In the genomic region with DNA sequence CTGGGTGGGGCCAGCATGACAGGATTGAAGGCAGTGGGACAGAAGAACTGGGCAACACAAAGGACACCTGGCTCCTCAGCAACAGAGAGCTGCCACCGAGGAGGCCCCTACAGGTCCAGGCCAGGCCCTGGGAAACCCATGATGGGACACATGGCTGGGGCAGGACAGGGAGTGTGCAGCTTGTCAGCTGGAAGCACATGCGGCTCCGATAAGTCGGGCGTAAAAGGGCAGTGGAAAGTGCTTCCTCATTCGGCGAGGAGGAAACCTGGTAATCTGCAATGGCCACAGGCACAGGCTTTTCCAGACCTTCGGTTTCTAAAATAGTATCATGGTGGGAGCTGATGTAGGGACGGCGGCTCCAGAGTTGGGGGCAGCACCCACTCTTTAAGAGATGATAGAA, we compare ENCODE assay signal across 1 cellular context.
TF ChIP-seq lines count a peak whose summit lies in the region.

No MANE protein-coding gene starts in this region.

TF ChIP-seq in K562, 482 proteins besides CTCF, POLR2A, EP300 and RAD21 (continued from another document and continues in another):
- TF ChIP-seq, protein P1, sequence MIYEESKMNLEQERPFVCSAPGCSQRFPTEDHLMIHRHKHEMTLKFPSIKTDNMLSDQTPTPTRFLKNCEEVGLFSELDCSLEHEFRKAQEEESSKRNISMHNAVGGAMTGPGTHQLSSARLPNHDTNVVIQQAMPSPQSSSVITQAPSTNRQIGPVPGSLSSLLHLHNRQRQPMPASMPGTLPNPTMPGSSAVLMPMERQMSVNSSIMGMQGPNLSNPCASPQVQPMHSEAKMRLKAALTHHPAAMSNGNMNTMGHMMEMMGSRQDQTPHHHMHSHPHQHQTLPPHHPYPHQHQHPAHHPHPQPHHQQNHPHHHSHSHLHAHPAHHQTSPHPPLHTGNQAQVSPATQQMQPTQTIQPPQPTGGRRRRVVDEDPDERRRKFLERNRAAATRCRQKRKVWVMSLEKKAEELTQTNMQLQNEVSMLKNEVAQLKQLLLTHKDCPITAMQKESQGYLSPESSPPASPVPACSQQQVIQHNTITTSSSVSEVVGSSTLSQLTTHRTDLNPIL (CRISPR knock-in tag; IDR thresholded peaks at IDR 0.05) = no peak
- no peak for TF ChIP-seq SMAD1 (IDR thresholded peaks at IDR 0.05; ENCODE audit: low read depth, low read length, partially characterized antibody)
- 0 out of 2 replicates have a peak, but pooled peaks have one; percentile 26 for TF ChIP-seq KDM2B (CRISPR knock-in tag; IDR thresholded peaks at IDR 0.05)
- TF ChIP-seq ZNF143 (CRISPR knock-in tag; IDR thresholded peaks at IDR 0.05) = no peak
- TF ChIP-seq ZNF431 (CRISPR knock-in tag; IDR thresholded peaks at IDR 0.05) = no peak
- no peak for TF ChIP-seq HNRNPLL (IDR thresholded peaks at IDR 0.05; ENCODE audit: low read depth, low read length, poor library complexity, severe bottlenecking)
- no peak for TF ChIP-seq FOXJ3 (CRISPR knock-in tag; IDR thresholded peaks at IDR 0.05)
- TF ChIP-seq PHB2 (IDR thresholded peaks at IDR 0.05; ENCODE audit: low read depth) = no peak
- TF ChIP-seq ARID2 (IDR thresholded peaks at IDR 0.05) = no peak
- TF ChIP-seq, protein P2, sequence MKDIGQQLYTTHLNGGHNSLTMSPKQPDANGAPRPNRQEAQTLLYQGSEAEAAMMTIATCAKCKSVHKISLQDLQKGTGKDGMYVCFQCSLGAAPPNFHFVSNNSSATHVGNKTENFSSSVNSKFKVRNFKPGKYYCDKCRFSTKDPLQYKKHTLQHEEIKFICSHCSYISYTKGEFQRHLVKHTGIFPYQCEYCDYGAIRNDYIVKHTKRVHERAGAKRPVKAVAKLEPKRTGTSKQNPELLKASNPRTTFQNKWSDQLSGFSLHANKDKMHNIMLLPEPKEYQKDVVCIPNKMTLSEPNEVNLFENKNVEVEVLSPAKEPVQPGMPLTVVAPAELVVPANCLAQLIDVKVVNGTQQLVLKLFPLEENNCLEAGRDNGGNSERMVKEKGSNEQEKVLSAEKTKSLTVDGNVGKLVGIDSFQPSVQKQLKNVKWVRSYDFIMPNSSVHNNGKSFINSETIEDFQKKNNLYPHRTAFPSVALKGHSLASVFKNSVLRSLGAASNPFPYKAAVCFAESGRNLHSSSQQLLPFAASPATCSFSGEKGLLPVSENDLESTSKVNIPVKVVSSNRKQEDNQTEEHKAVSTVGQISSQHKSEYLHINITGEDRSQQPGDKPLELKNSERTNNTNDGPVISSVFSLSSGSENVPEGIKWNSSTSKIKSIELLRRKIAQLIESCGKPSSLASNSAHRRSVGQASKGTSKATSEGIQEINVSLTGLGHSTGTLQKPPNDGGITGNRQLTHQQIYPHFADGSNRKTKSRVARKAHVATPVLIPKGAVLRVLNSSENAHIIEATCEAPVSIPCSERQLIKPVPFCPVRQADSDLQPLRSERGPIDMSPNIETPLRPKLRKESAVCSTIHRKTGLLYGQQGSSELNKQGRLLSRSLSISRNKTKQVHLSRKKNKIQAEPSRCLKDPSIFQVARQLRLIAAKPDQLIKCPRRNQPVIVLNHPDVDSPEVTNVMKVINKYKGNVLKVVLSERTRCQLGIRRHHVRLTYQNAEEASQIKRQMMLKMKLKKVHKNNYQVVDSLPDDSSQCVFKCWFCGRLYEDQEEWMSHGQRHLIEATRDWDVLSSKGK (CRISPR knock-in tag; IDR thresholded peaks at IDR 0.05) = no peak
- TF ChIP-seq CBX5 (IDR thresholded peaks at IDR 0.05; ENCODE audit: borderline replicate concordance, low read depth) = no peak
- TF ChIP-seq PTBP1 (IDR thresholded peaks at IDR 0.05; ENCODE audit: low read depth, low read length) = no peak
- no peak for TF ChIP-seq MTA2 (IDR thresholded peaks at IDR 0.05; ENCODE audit: low read depth)
- no peak for TF ChIP-seq IFI16 (CRISPR knock-in tag; IDR thresholded peaks at IDR 0.05)
- no peak for TF ChIP-seq MEIS2 (IDR thresholded peaks at IDR 0.05; ENCODE audit: partially characterized antibody)
- TF ChIP-seq ZNF780A (CRISPR knock-in tag; IDR thresholded peaks at IDR 0.05) = no peak
- no peak for TF ChIP-seq TCF3 (CRISPR knock-in tag; IDR thresholded peaks at IDR 0.05)
- TF ChIP-seq, protein P3, sequence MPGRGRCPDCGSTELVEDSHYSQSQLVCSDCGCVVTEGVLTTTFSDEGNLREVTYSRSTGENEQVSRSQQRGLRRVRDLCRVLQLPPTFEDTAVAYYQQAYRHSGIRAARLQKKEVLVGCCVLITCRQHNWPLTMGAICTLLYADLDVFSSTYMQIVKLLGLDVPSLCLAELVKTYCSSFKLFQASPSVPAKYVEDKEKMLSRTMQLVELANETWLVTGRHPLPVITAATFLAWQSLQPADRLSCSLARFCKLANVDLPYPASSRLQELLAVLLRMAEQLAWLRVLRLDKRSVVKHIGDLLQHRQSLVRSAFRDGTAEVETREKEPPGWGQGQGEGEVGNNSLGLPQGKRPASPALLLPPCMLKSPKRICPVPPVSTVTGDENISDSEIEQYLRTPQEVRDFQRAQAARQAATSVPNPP (IDR thresholded peaks at IDR 0.05; ENCODE audit: borderline replicate concordance, insufficient read depth, insufficient read length) = no peak
- no peak for TF ChIP-seq POLR2G (IDR thresholded peaks at IDR 0.05; ENCODE audit: low read depth, low read length)
- TF ChIP-seq ZNF175 (CRISPR knock-in tag; IDR thresholded peaks at IDR 0.05; ENCODE audit: low read depth) = no peak
- TF ChIP-seq KLF6 (CRISPR knock-in tag; IDR thresholded peaks at IDR 0.05; ENCODE audit: borderline replicate concordance) = no peak
- TF ChIP-seq SRSF7 (optimal IDR thresholded peaks at IDR 0.05; ENCODE audit: low read depth, low read length) = no peak
- peak; percentile 38; the same call in 1 of the 2 replicates for TF ChIP-seq ZBTB7A (IDR thresholded peaks at IDR 0.05; ENCODE audit: borderline replicate concordance, control insufficient read depth, low read depth, low read length)
- no peak for TF ChIP-seq ZBTB8A (IDR thresholded peaks at IDR 0.05; ENCODE audit: partially characterized antibody)
- no peak for TF ChIP-seq ZNF253 (CRISPR knock-in tag; conservative IDR thresholded peaks at IDR 0.05)
- TF ChIP-seq ZNF212 (CRISPR knock-in tag; IDR thresholded peaks at IDR 0.05) = no peak
- TF ChIP-seq, protein P4, sequence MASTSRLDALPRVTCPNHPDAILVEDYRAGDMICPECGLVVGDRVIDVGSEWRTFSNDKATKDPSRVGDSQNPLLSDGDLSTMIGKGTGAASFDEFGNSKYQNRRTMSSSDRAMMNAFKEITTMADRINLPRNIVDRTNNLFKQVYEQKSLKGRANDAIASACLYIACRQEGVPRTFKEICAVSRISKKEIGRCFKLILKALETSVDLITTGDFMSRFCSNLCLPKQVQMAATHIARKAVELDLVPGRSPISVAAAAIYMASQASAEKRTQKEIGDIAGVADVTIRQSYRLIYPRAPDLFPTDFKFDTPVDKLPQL (IDR thresholded peaks at IDR 0.05; ENCODE audit: extremely low read depth, insufficient read length) = no peak
- TF ChIP-seq ZNF263 (CRISPR knock-in tag; IDR thresholded peaks at IDR 0.05; ENCODE audit: borderline replicate concordance) = no peak
- TF ChIP-seq, protein P5, sequence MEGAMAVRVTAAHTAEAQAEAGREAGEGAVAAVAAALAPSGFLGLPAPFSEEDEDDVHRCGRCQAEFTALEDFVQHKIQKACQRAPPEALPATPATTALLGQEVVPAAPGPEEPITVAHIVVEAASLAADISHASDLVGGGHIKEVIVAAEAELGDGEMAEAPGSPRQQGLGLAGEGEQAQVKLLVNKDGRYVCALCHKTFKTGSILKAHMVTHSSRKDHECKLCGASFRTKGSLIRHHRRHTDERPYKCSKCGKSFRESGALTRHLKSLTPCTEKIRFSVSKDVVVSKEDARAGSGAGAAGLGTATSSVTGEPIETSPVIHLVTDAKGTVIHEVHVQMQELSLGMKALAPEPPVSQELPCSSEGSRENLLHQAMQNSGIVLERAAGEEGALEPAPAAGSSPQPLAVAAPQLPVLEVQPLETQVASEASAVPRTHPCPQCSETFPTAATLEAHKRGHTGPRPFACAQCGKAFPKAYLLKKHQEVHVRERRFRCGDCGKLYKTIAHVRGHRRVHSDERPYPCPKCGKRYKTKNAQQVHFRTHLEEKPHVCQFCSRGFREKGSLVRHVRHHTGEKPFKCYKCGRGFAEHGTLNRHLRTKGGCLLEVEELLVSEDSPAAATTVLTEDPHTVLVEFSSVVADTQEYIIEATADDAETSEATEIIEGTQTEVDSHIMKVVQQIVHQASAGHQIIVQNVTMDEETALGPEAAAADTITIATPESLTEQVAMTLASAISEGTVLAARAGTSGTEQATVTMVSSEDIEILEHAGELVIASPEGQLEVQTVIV (CRISPR knock-in tag; IDR thresholded peaks at IDR 0.05; ENCODE audit: borderline replicate concordance) = no peak
- TF ChIP-seq RBM25 (IDR thresholded peaks at IDR 0.05; ENCODE audit: low read depth, low read length, severe bottlenecking) = no peak
- peak; percentile 48; the same call in 1 of the 2 replicates for TF ChIP-seq JUN (IDR thresholded peaks at IDR 0.05; ENCODE audit: borderline replicate concordance, low read depth, low read length)
- TF ChIP-seq JUN (CRISPR knock-in tag; IDR thresholded peaks at IDR 0.05; ENCODE audit: borderline replicate concordance) = no peak
- no peak for TF ChIP-seq NCOA1 (IDR thresholded peaks at IDR 0.05; ENCODE audit: low read depth)
- TF ChIP-seq SAP30 (IDR thresholded peaks at IDR 0.05; ENCODE audit: borderline replicate concordance, insufficient read depth, low read depth, low read length, poor library complexity, severe bottlenecking) = no peak
- TF ChIP-seq, protein P6, sequence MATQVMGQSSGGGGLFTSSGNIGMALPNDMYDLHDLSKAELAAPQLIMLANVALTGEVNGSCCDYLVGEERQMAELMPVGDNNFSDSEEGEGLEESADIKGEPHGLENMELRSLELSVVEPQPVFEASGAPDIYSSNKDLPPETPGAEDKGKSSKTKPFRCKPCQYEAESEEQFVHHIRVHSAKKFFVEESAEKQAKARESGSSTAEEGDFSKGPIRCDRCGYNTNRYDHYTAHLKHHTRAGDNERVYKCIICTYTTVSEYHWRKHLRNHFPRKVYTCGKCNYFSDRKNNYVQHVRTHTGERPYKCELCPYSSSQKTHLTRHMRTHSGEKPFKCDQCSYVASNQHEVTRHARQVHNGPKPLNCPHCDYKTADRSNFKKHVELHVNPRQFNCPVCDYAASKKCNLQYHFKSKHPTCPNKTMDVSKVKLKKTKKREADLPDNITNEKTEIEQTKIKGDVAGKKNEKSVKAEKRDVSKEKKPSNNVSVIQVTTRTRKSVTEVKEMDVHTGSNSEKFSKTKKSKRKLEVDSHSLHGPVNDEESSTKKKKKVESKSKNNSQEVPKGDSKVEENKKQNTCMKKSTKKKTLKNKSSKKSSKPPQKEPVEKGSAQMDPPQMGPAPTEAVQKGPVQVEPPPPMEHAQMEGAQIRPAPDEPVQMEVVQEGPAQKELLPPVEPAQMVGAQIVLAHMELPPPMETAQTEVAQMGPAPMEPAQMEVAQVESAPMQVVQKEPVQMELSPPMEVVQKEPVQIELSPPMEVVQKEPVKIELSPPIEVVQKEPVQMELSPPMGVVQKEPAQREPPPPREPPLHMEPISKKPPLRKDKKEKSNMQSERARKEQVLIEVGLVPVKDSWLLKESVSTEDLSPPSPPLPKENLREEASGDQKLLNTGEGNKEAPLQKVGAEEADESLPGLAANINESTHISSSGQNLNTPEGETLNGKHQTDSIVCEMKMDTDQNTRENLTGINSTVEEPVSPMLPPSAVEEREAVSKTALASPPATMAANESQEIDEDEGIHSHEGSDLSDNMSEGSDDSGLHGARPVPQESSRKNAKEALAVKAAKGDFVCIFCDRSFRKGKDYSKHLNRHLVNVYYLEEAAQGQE (CRISPR knock-in tag; IDR thresholded peaks at IDR 0.05; ENCODE audit: low read depth) = no peak
- no peak for TF ChIP-seq ZNF311 (CRISPR knock-in tag; IDR thresholded peaks at IDR 0.05)
- no peak for TF ChIP-seq MIER1 (IDR thresholded peaks at IDR 0.05; ENCODE audit: low read depth)
- TF ChIP-seq, protein P7, sequence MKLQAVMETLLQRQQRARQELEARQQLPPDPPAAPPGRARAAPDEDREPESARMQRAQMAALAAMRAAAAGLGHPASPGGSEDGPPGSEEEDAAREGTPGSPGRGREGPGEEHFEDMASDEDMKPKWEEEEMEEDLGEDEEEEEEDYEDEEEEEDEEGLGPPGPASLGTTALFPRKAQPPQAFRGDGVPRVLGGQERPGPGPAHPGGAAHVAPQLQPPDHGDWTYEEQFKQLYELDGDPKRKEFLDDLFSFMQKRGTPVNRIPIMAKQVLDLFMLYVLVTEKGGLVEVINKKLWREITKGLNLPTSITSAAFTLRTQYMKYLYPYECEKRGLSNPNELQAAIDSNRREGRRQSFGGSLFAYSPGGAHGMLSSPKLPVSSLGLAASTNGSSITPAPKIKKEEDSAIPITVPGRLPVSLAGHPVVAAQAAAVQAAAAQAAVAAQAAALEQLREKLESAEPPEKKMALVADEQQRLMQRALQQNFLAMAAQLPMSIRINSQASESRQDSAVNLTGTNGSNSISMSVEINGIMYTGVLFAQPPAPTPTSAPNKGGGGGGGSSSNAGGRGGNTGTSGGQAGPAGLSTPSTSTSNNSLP (IDR thresholded peaks at IDR 0.05; ENCODE audit: borderline replicate concordance, low read depth, low read length) = no peak
- TF ChIP-seq, protein P8, sequence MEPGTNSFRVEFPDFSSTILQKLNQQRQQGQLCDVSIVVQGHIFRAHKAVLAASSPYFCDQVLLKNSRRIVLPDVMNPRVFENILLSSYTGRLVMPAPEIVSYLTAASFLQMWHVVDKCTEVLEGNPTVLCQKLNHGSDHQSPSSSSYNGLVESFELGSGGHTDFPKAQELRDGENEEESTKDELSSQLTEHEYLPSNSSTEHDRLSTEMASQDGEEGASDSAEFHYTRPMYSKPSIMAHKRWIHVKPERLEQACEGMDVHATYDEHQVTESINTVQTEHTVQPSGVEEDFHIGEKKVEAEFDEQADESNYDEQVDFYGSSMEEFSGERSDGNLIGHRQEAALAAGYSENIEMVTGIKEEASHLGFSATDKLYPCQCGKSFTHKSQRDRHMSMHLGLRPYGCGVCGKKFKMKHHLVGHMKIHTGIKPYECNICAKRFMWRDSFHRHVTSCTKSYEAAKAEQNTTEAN (CRISPR knock-in tag; IDR thresholded peaks at IDR 0.05) = no peak
- TF ChIP-seq CBFA2T2 (conservative IDR thresholded peaks at IDR 0.05) = peak; percentile 88
- TF ChIP-seq, protein P9, sequence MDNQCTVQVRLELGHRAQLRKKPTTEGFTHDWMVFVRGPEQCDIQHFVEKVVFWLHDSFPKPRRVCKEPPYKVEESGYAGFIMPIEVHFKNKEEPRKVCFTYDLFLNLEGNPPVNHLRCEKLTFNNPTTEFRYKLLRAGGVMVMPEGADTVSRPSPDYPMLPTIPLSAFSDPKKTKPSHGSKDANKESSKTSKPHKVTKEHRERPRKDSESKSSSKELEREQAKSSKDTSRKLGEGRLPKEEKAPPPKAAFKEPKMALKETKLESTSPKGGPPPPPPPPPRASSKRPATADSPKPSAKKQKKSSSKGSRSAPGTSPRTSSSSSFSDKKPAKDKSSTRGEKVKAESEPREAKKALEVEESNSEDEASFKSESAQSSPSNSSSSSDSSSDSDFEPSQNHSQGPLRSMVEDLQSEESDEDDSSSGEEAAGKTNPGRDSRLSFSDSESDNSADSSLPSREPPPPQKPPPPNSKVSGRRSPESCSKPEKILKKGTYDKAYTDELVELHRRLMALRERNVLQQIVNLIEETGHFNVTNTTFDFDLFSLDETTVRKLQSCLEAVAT (IDR thresholded peaks at IDR 0.05) = no peak
